Comparison of ENCODE assay signal across 17 cellular contexts in the genomic region with DNA sequence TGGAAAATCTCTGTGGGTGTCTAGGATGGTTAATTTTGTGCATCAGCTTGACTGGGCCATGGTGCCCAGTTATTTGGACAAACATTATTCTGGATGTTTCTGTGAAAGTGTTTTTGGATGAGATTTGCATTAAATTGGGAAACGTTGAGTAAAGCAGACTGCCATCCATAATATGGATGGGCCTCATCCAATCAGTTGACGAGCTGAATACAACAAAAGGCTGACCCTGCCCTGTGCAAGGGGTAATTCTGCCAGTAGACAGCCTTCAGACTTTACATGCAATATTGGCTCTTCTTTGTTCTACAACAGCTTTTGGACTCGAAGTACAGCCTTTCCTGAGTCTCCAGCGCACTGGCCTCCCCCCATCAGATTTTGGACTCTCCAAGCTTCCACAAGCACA. TPM values are rescaled to one million over a fixed set of nuclear protein-coding genes. Genes with fewer than 3 reads are reported as not detected.
DNase-seq lines count a peak whose midpoint lies in the region; ATAC-seq and TF ChIP-seq lines count a peak whose summit lies in the region.
"Had no signal": no experiment of that assay in that cellular context is flagged by ENCODE, and none has a peak within 500 bp of the region (broad histone marks: within the 10 kb centered on the region; RNA-seq: fewer than 3 reads in every experiment).

No MANE protein-coding gene starts in this region.

- no peaks in the 10 kb centered on the region for H3K9me3 ChIP-seq in CD4-positive, alpha-beta T cell (ENCODE audit: control insufficient read depth, low read length)
- H3K9me3 ChIP-seq: HAP-1 had no signal

- no peaks in the 10 kb centered on the region for H3K27me3 ChIP-seq in CD4-positive, alpha-beta T cell (ENCODE audit: control insufficient read depth, insufficient read depth, low read length)
- H3K27me3 ChIP-seq: BLaER1 treated with 17β-estradiol and CSF1 and Interleukin-3, amounts not matched to agents 10 nM and 100 nM had no signal

- intact Hi-C loops in CD4-positive, alpha-beta T cell (cut with DNase I, micrococcal nuclease), result loop anchor here (5.0 to 10.0 kb wide), 6 partner anchors 110 to 877 kb away; partner anchors contain the start of genes CGRRF1 (in 2 of the 2), FBXO34 (in 1 of the 2), MAPK1IP1L (in 1 of the 2) and SAMD4A (in 1 of the 2)

- DNase-seq in CD4-positive, alpha-beta T cell, result no peak
- DNase-seq in type B pancreatic cell (ENCODE audit: extremely low spot score, unreplicated experiment) (no peak), NCI-H345 (lab: John Stamatoyannopoulos, UW) (no peak), OCI-M2 (lab: John Stamatoyannopoulos, UW; ENCODE audit: unreplicated experiment) (no peak), COLO829 (ENCODE audit: low spot score) (no peak)
- DNase-seq: Calu3, DMS79 treated with DMSO at 0.1 percent for 48 hours, GF-D8, GM23248, IMR-90, KG1 had no signal

- no peak for ATAC-seq in CD4-positive, alpha-beta T cell (ENCODE audit: poor library complexity)

- H3K27me3 Mint-ChIP-seq in CD4-positive, alpha-beta T cell, result no peaks in the 10 kb centered on the region
- H3K27me3 Mint-ChIP-seq in IgD-negative memory B cell (peaks cover 7% of the 10 kb centered on the region), brain (no peaks in the 10 kb centered on the region), type B pancreatic cell (peaks cover 3% of the 10 kb centered on the region)
- H3K27me3 Mint-ChIP-seq: B cell had no signal

- no peak for TF ChIP-seq CTCF in CD4-positive, alpha-beta T cell (IDR thresholded peaks at IDR 0.05)
- TF ChIP-seq CTCF in brain (conservative IDR thresholded peaks at IDR 0.05), result no peak
- no peak for TF ChIP-seq CTCF in type B pancreatic cell (conservative IDR thresholded peaks at IDR 0.05)

- H3K36me3 Mint-ChIP-seq in CD4-positive, alpha-beta T cell (ENCODE audit: low read depth), result no peaks in the 10 kb centered on the region
- H3K36me3 Mint-ChIP-seq in IgD-negative memory B cell, result no peaks in the 10 kb centered on the region
- no peaks in the 10 kb centered on the region for H3K36me3 Mint-ChIP-seq in brain
- peaks cover 4% of the 10 kb centered on the region for H3K36me3 Mint-ChIP-seq in type B pancreatic cell

- POLR2A ChIA-PET in CD4-positive, alpha-beta T cell (lab: Charles Lee), result interaction anchor here (0.6 to 1.2 kb wide), 2 partner anchors 46 to 142 kb away, joined by 3 to 4 read pairs; partner anchors contain the start of gene CNIH1

- CTCF ChIA-PET in CD4-positive, alpha-beta T cell (lab: Charles Lee), result no interaction called here

- H3K27ac Mint-ChIP-seq in CD4-positive, alpha-beta T cell, result no peak overlapping the region
- no peak overlapping the region for H3K27ac Mint-ChIP-seq in IgD-negative memory B cell
- no peak overlapping the region for H3K27ac Mint-ChIP-seq in brain
- no peak overlapping the region for H3K27ac Mint-ChIP-seq in type B pancreatic cell
- H3K27ac Mint-ChIP-seq: B cell had no signal

- H3K9me3 Mint-ChIP-seq in CD4-positive, alpha-beta T cell, result no peaks in the 10 kb centered on the region
- H3K9me3 Mint-ChIP-seq in IgD-negative memory B cell (no peaks in the 10 kb centered on the region), brain (peaks cover 0 to 10% (median 5%) of the 10 kb centered on the region in 5 experiments), type B pancreatic cell (no peaks in the 10 kb centered on the region)

- H3K4me3 Mint-ChIP-seq in CD4-positive, alpha-beta T cell, result peak overlapping the region; percentile 45
- H3K4me3 Mint-ChIP-seq in IgD-negative memory B cell, result peak overlapping the region in 3 of 4 donors; percentile 59 to 92 (median 63)
- peak overlapping the region in 4 of 5 experiments; percentile 61 to 85 (median 71) for H3K4me3 Mint-ChIP-seq in brain
- peak overlapping the region; percentile 25 for H3K4me3 Mint-ChIP-seq in type B pancreatic cell

- peaks cover 17% of the 10 kb centered on the region for H3K4me1 Mint-ChIP-seq in CD4-positive, alpha-beta T cell (ENCODE audit: low read depth)
- H3K4me1 Mint-ChIP-seq in IgD-negative memory B cell, result peaks cover 6 to 17% (median 11%) of the 10 kb centered on the region in 3 donors
- peaks cover 30% of the 10 kb centered on the region for H3K4me1 Mint-ChIP-seq in brain
- H3K4me1 Mint-ChIP-seq in type B pancreatic cell (ENCODE audit: unreplicated experiment), result peaks cover 17% of the 10 kb centered on the region

- no peak overlapping the region for H3K27ac ChIP-seq in CD4-positive, alpha-beta T cell (ENCODE audit: low read depth, low read length)
- H3K27ac ChIP-seq: GM23248, HL-60 had no signal

RNA-seq across cellular contexts. Expression of gene CDKN3, which starts 1.5 kb away (rescaled TPM):
- total RNA-seq in CD4-positive, alpha-beta T cell, result 1 to 10 TPM in 1 of 2 experiments, under 1 TPM in 1; 0.61 to 1.4 TPM
- polyA plus RNA-seq in IgD-negative memory B cell, result not detected
- 39.5 TPM for polyA plus RNA-seq in brain (ENCODE audit: insufficient read depth, low read depth, low replicate concordance)
- 10.2 and 31.0 TPM in 2 replicates for total RNA-seq in type B pancreatic cell (ENCODE audit: low replicate concordance)

RNA-seq across cellular contexts. Expression of gene CNIH1, which starts 45.9 kb away (rescaled TPM):
- total RNA-seq in CD4-positive, alpha-beta T cell, result 10 to 100 TPM; 55.9 TPM
- polyA plus RNA-seq in IgD-negative memory B cell (68.5 TPM), brain (ENCODE audit: insufficient read depth, low read depth, low replicate concordance) (77.4 TPM)
- 111 and 121 TPM in 2 replicates for total RNA-seq in type B pancreatic cell (ENCODE audit: low replicate concordance)
